Comparison of ENCODE assay signal across 23 cellular contexts in genomic region chr21:29349702-29350101, GRCh38. TPM values are rescaled to one million over a fixed set of nuclear protein-coding genes. Genes with fewer than 3 reads are reported as not detected.
DNase-seq lines count a peak whose midpoint lies in the region; ATAC-seq and TF ChIP-seq lines count a peak whose summit lies in the region.
"Had no signal": no experiment of that assay in that cellular context is flagged by ENCODE, and none has a peak within 500 bp of the region (broad histone marks: within the 10 kb centered on the region; RNA-seq: fewer than 3 reads in every experiment).

No MANE protein-coding gene starts in this region.

- peaks cover 2% of the 10 kb centered on the region for H3K79me1 ChIP-seq in trophoblast cell (ENCODE audit: low read length)

- H2BK120ac ChIP-seq in trophoblast cell (ENCODE audit: insufficient read depth, low read length, poor library complexity): no peak overlapping the region

- TF ChIP-seq POLR2A in upper lobe of left lung (IDR thresholded peaks at IDR 0.05): no peak

- no peak overlapping the region for H3K23ac ChIP-seq in trophoblast cell (ENCODE audit: low read length)

- H3K4me3 ChIP-seq in left lung (no peak overlapping the region), upper lobe of left lung (no peak overlapping the region), trophoblast cell (ENCODE audit: low read depth, low read length) (no peak overlapping the region)
- H3K4me3 ChIP-seq: A549; adrenal gland; BLaER1 treated with 17β-estradiol and CSF1 and Interleukin-3, amounts not matched to agents 10 nM and 100 nM; SJCRH30 had no signal

- peaks cover 0 to 2% of the 10 kb centered on the region in 2 donors for H3K9me3 ChIP-seq in left lung
- no peaks in the 10 kb centered on the region for H3K9me3 ChIP-seq in upper lobe of left lung
- H3K9me3 ChIP-seq in trophoblast cell (ENCODE audit: insufficient read depth, low read depth, low read length): peaks cover 4% of the 10 kb centered on the region
- H3K9me3 ChIP-seq: A549, adrenal gland, SJCRH30 had no signal

- no peak overlapping the region for H3K4me2 ChIP-seq in trophoblast cell (ENCODE audit: low read length)
- H3K4me2 ChIP-seq: A549 had no signal

- H3K27ac ChIP-seq in left lung (no peak overlapping the region), upper lobe of left lung (peak overlapping the region in 3 of 4 donors; percentile 9 to 40 (median 25)), trophoblast cell (ENCODE audit: low read depth, low read length) (no peak overlapping the region)
- H3K27ac ChIP-seq: A549, adrenal gland, epithelial cell of prostate, SJCRH30 had no signal

- no peak overlapping the region for H3K18ac ChIP-seq in trophoblast cell (ENCODE audit: low read length)

- no peaks in the 10 kb centered on the region for H3K79me2 ChIP-seq in trophoblast cell (ENCODE audit: control insufficient read depth, insufficient read depth, low read length, poor library complexity)

- H3K36me3 ChIP-seq in left lung: peaks cover 0 to 30% of the 10 kb centered on the region in 2 donors
- peaks cover 0 to 10% (median 0%) of the 10 kb centered on the region in 4 donors for H3K36me3 ChIP-seq in upper lobe of left lung
- H3K36me3 ChIP-seq in trophoblast cell (ENCODE audit: control insufficient read depth in 1 of 2, insufficient read depth in 2 of 2, low read length in 2 of 2): peaks cover 6 to 13% of the 10 kb centered on the region in 2 experiments
- H3K36me3 ChIP-seq: adrenal gland had no signal

- H2BK5ac ChIP-seq in trophoblast cell (ENCODE audit: low read depth, low read length, poor library complexity): no peak overlapping the region

- H4K91ac ChIP-seq in trophoblast cell (ENCODE audit: low read depth, low read length): no peak overlapping the region

- no peak overlapping the region for H3K14ac ChIP-seq in trophoblast cell (ENCODE audit: low read length)

- no peak overlapping the region for H4K12ac ChIP-seq in trophoblast cell (ENCODE audit: low read depth, low read length)

- H3K9ac ChIP-seq in trophoblast cell (ENCODE audit: low read length): no peak overlapping the region
- H3K9ac ChIP-seq: BLaER1 treated with 17β-estradiol and CSF1 and Interleukin-3, amounts not matched to agents 10 nM and 100 nM had no signal

- DNase-seq in NCI-H2227 (lab: John Stamatoyannopoulos, UW; ENCODE audit: unreplicated experiment) (peak; percentile 59), NCI-H2227 treated with DMSO at 0.1 percent for 48 hours (lab: John Stamatoyannopoulos, UW) (no peak), OCI-M1 (lab: John Stamatoyannopoulos, UW) (peak; percentile 21), left lung (peak in 1 of 2 donors; percentile 60), upper lobe of left lung (peak in 1 of 2 donors; percentile 73), trophoblast cell (no peak), midbrain (lab: John Stamatoyannopoulos, UW) (no peak), superior temporal gyrus (ENCODE audit: extremely low spot score) (no peak)
- DNase-seq: activated CD4-positive, alpha-beta T cell treated with anti-CD3 and anti-CD28 coated beads, Interleukin-2, amount 50 U/mL, for 1 hour; activated CD8-positive, alpha-beta memory T cell treated with anti-CD3 and anti-CD28 coated beads, Interleukin-2, amount 50 U/mL, for 48 hours; activated gamma-delta T cell; adrenal gland; foreskin fibroblast; left ventricle myocardium superior; NCI-H2029 treated with DMSO at 0.1 percent for 48 hours; NCI-H774; stimulated activated CD4-positive, alpha-beta T cell treated with anti-CD3 and anti-CD28 coated beads, Interleukin-15, amount 100 ng/mL, for 24 hours; T-helper 17 cell had no signal

- no peak overlapping the region for H4K8ac ChIP-seq in trophoblast cell (ENCODE audit: low read depth, low read length)

- TF ChIP-seq CTCF in left lung (IDR thresholded peaks at IDR 0.05): no peak
- no peak for TF ChIP-seq CTCF in upper lobe of left lung (IDR thresholded peaks at IDR 0.05)

- intact Hi-C loops in left lung (cut with DNase I): no loop called here

- H2AFZ ChIP-seq in trophoblast cell (ENCODE audit: insufficient read depth, low read length, poor library complexity): no peak overlapping the region

- no peak overlapping the region for H2AK5ac ChIP-seq in trophoblast cell (ENCODE audit: low read length)

- H3K4me1 ChIP-seq in left lung (peaks cover 13 to 48% of the 10 kb centered on the region in 2 donors), upper lobe of left lung (peaks cover 23 to 52% (median 38%) of the 10 kb centered on the region in 4 donors), trophoblast cell (ENCODE audit: control insufficient read depth in 1 of 2, insufficient read depth in 2 of 2, low read length in 2 of 2) (peaks cover 4 to 5% of the 10 kb centered on the region in 2 experiments)
- H3K4me1 ChIP-seq: A549, adrenal gland had no signal

- H2BK12ac ChIP-seq in trophoblast cell (ENCODE audit: low read length): no peak overlapping the region

- TF ChIP-seq EP300 in upper lobe of left lung (IDR thresholded peaks at IDR 0.05): peak in 1 of 4 donors; percentile 72

- ATAC-seq in left lung: peak; percentile 70
- peak in 1 of 2 donors; percentile 78 for ATAC-seq in upper lobe of left lung (ENCODE audit: low FRiP score in 2 of 2)
- ATAC-seq: left ventricle myocardium superior, Panc1, T-helper 17 cell had no signal

- H3K27me3 ChIP-seq in left lung (no peaks in the 10 kb centered on the region), upper lobe of left lung (no peaks in the 10 kb centered on the region), trophoblast cell (ENCODE audit: insufficient read depth, low read length) (no peaks in the 10 kb centered on the region)
- H3K27me3 ChIP-seq: adrenal gland; BLaER1 treated with 17β-estradiol and CSF1 and Interleukin-3, amounts not matched to agents 10 nM and 100 nM; SJCRH30 had no signal

- 76 to 77% methylated on average over 4 of the region's 4 CpGs for WGBS in upper lobe of left lung, 2 donors
- WGBS in trophoblast cell (ENCODE audit: extremely low coverage, insufficient coverage, insufficient read length): no CpG with 5 or more reads among the region's 4 CpGs

- H3K4ac ChIP-seq in trophoblast cell (ENCODE audit: low read depth, low read length): no peak overlapping the region

RNA-seq across cellular contexts. Expression of gene BACH1, which starts 51.0 kb away (rescaled TPM):
- total RNA-seq in left lung (100 to 1,000 TPM in 1 of 2 donors, 10 to 100 TPM in 1; 80.4 to 117 TPM), upper lobe of left lung (100 to 1,000 TPM in 2 of 6 donors, 10 to 100 TPM in 4; 41.6 to 119 (median 78.9) TPM)
- 72.6 and 72.7 TPM in 2 replicates for polyA plus RNA-seq in trophoblast cell (2013)

Comparison
In these comparisons a context has a peak if more than half of its experiments do, and no peak if none do; other contexts are left out.
1. DNase-seq: peak in NCI-H2227 (single experiment) and OCI-M1 (single experiment); none in NCI-H2227 treated with DMSO at 0.1 percent for 48 hours (single experiment), trophoblast cell (0 of 2), midbrain (single experiment) and superior temporal gyrus (single experiment).
2. H3K27ac ChIP-seq: peak in upper lobe of left lung (3 of 4); none in left lung (0 of 2) and trophoblast cell (single experiment).